28 cellular contexts compared by ENCODE assay signal in genomic region chr12:112996501-112996900, GRCh38. TPM values are rescaled to one million over a fixed set of nuclear protein-coding genes. Genes with fewer than 3 reads are reported as not detected.
"Had no signal": no experiment of that assay in that cellular context is flagged by ENCODE, and none has a peak within 500 bp of the region (broad histone marks: within the 10 kb centered on the region; RNA-seq: fewer than 3 reads in every experiment).

No MANE protein-coding gene starts in this region.

- H3K9me3 ChIP-seq: left lung, lower lobe of right lung, neutrophil, ovary, right lobe of liver had no signal

- H3K36me3 ChIP-seq: neutrophil, ovary had no signal

- H3K4me2 ChIP-seq: hepatocyte, smooth muscle cell had no signal

- H3K4me1 ChIP-seq: left lung, lower lobe of right lung, right atrium auricular region, tibial nerve, upper lobe of left lung had no signal

- H3K27ac ChIP-seq: hepatocyte, left lung, lower lobe of right lung, neutrophil, ovary, right atrium auricular region, right lobe of liver, tibial nerve, upper lobe of left lung had no signal

- ATAC-seq: left cardiac atrium; left lung; lower lobe of right lung; naive thymus-derived CD8-positive, alpha-beta T cell; right lobe of liver; stimulated activated memory B cell treated with anti-CD40 and anti-IgM and Interleukin-4, amounts not matched to agents 10 μg/mL and 1 μg/mL and 100 μg/mL, for 72 hours; stimulated activated naive CD8-positive, alpha-beta T cell treated with anti-CD3 and anti-CD28 coated beads, Interleukin-15, amount 100 ng/mL, for 72 hours had no signal

- H3K27me3 ChIP-seq: hepatocyte, left lung, neutrophil, ovary, right atrium auricular region, right lobe of liver, tibial nerve, upper lobe of left lung had no signal

- H2AFZ ChIP-seq: hepatocyte had no signal

- H3K4me3 ChIP-seq: hepatocyte, left lung, lower lobe of right lung, ovary, right atrium auricular region, right lobe of liver, smooth muscle cell, tibial nerve, upper lobe of left lung had no signal

- DNase-seq: kidney glomerular epithelial cell; left cardiac atrium; left lung; lower lobe of right lung; mammary epithelial cell; mesenchymal stem cell; naive thymus-derived CD8-positive, alpha-beta T cell; occipital lobe; ovary; right lobe of liver; stimulated activated CD4-positive, alpha-beta T cell treated with anti-CD3 and anti-CD28 coated beads, Interleukin-1b, Interleukin-23, amount 100 ng/mL, for 48 hours; stimulated activated CD4-positive, alpha-beta T cell treated with anti-CD3 and anti-CD28 coated beads, Interleukin-2, amount 100 ng/mL, for 48 hours; stimulated activated CD4-positive, alpha-beta T cell treated with anti-CD3 and anti-CD28 coated beads, Interleukin-4, amount 100 ng/mL, for 4 hours; stimulated activated CD8-positive, alpha-beta memory T cell treated with anti-CD3 and anti-CD28 coated beads, Interleukin-4, amount 100 ng/mL, for 48 hours; stimulated activated naive CD4-positive, alpha-beta T cell treated with Interleukin-2 at 50 U/mL for 16 hours; stimulated activated naive CD8-positive, alpha-beta T cell treated with anti-CD3 and anti-CD28 coated beads, Interleukin-15, amount 100 ng/mL, for 72 hours; substantia nigra; upper lobe of left lung had no signal

- FAIRE-seq: keratinocyte, urothelium cell line had no signal

- H3K79me2 ChIP-seq: hepatocyte had no signal

RNA-seq across cellular contexts. Expression of gene OAS2, which starts 18.2 kb away (rescaled TPM):
- total RNA-seq: neural crest cell, progenitor cell of endocrine pancreas, smooth muscle cell had no signal
- polyA plus RNA-seq: hepatocyte, smooth muscle cell had no signal

RNA-seq across cellular contexts. Expression of gene OAS3, which starts 58.2 kb away (rescaled TPM):
- polyA plus RNA-seq: smooth muscle cell had no signal
